In genomic region chr1:26327956-26328362, GRCh38 we compare ENCODE assay signal across 1 cellular context.
TF ChIP-seq lines count a peak whose summit lies in the region.

No MANE protein-coding gene starts in this region.

TF ChIP-seq in K562, 482 proteins besides CTCF, POLR2A, EP300 and RAD21:
- TF ChIP-seq ZNF316 (IDR thresholded peaks at IDR 0.05) = peak; percentile 68
- peak; percentile 30; the same call in 1 of the 2 replicates for TF ChIP-seq C11orf30 (IDR thresholded peaks at IDR 0.05; ENCODE audit: low read depth)
- no peak for TF ChIP-seq PPARD (CRISPR knock-in tag; IDR thresholded peaks at IDR 0.05)
- TF ChIP-seq RBFOX2 (IDR thresholded peaks at IDR 0.05; ENCODE audit: low read depth, low read length) = 0 out of 2 replicates have a peak, but pooled peaks have one; percentile 40
- TF ChIP-seq NR0B1 (IDR thresholded peaks at IDR 0.05; ENCODE audit: partially characterized antibody) = no peak
- TF ChIP-seq FOXM1 (IDR thresholded peaks at IDR 0.05; ENCODE audit: low read depth) = no peak
- no peak for TF ChIP-seq FOXM1 (CRISPR knock-in tag; IDR thresholded peaks at IDR 0.05; ENCODE audit: low read depth)
